34 cellular contexts compared by ENCODE assay signal in the genomic region with DNA sequence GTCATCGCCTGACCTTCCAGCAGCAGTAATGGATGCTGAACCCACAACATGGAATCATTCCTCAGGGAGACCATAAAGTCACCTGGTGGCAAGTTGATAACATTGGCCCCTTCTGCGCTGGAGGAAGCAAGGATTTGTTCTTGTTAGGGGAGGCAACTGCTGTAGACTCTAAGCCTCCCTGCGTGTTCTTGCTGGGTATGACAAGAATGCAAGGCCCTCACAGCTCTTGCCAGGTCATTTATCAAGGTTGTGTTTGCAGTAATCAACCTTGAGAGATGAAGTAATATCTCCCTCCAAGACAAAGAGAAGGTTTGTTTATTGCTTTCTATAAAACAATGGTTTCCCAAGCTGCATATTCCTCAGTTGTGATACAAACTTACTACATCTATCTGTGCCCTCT.
"Had no signal": no experiment of that assay in that cellular context is flagged by ENCODE, and none has a peak within 500 bp of the region (broad histone marks: within the 10 kb centered on the region; RNA-seq: fewer than 3 reads in every experiment).

No MANE protein-coding gene starts in this region.

- H3K4me1 ChIP-seq: breast epithelium had no signal

- H3K27me3 ChIP-seq: breast epithelium, cardiac muscle cell had no signal

- DNase-seq: activated CD4-positive, alpha-beta memory T cell treated with anti-CD3 and anti-CD28 coated beads for 36 hours; activated CD4-positive, alpha-beta T cell treated with anti-CD3 and anti-CD28 coated beads for 36 hours; activated CD4-positive, alpha-beta T cell treated with anti-CD3 and anti-CD28 coated beads, Interleukin-2, amount 10 ng/mL, durations not matched to agents 24 days and 14 days; activated CD4-positive, CD25-positive, alpha-beta regulatory T cell; activated CD4-positive, CD25-positive, alpha-beta regulatory T cell treated with anti-CD3 and anti-CD28 coated beads, Interleukin-2, amount 50 U/mL, for 72 hours; activated CD8-positive, alpha-beta memory T cell treated with anti-CD3 and anti-CD28 coated beads, Interleukin-2, amount 10 ng/mL, durations not matched to agents 7 days and 5 days; activated CD8-positive, alpha-beta memory T cell treated with anti-CD3 and anti-CD28 coated beads, Interleukin-2, amount 50 U/mL, for 4 hours; activated CD8-positive, alpha-beta T cell treated with anti-CD3 and anti-CD28 coated beads, Interleukin-2, amount 10 ng/mL, durations not matched to agents 7 days and 5 days; activated effector memory CD4-positive, alpha-beta T cell treated with anti-CD3 and anti-CD28 coated beads, Interleukin-2, amount 50 U/mL, for 16 hours; activated naive CD4-positive, alpha-beta T cell treated with anti-CD3 and anti-CD28 coated beads, Interleukin-2, amount 10 ng/mL, durations not matched to agents 7 days and 5 days; activated T-cell treated with anti-CD3 and anti-CD28 coated beads, Interleukin-2, amount 50 U/mL, for 1 hour; activated T-cell treated with anti-CD3 and anti-CD28 coated beads, Interleukin-2, amount 50 U/mL, for 48 hours; amygdala; aorta; central memory CD4-positive, alpha-beta T cell; cerebellar nuclear complex; dorsolateral prefrontal cortex; effector memory CD4-positive, alpha-beta T cell; endodermal cell; foreskin melanocyte; T-helper 1 cell; T-helper 17 cell; T1000 had no signal

- H3K27me3 Mint-ChIP-seq: brain had no signal

- H3K9me3 Mint-ChIP-seq: activated CD4-positive, alpha-beta memory T cell treated with anti-CD3 and anti-CD28 coated beads for 36 hours; activated CD4-positive, alpha-beta T cell treated with anti-CD3 and anti-CD28 coated beads, Interleukin-2, amount 10 ng/mL, durations not matched to agents 24 days and 14 days; activated naive CD4-positive, alpha-beta T cell treated with anti-CD3 and anti-CD28 coated beads, Interleukin-2, amount 10 ng/mL, durations not matched to agents 7 days and 5 days; activated naive CD4-positive, alpha-beta T cell treated with anti-CD3 and anti-CD28 coated beads, Interleukin-2, amount 50 U/mL, for 72 hours; activated T-helper 1 cell treated with anti-CD3 and anti-CD28 coated beads, Interleukin-12 subunit alpha, Interleukin-12 subunit beta, Interleukin-2, Interleukin-4 antibody, amounts not matched to agents 30 ng/mL and 10 ng/mL and 1 ng/mL, durations not matched to agents 14 hours and 24 hours and 36 hours; activated T-helper 2 cell treated with anti-CD3 and anti-CD28 coated beads, Interferon-gamma antibody, Interleukin-2, Interleukin-4, amounts not matched to agents 10 μg/mL and 5 μg/mL and 100 μg/mL, durations not matched to agents 14 hours and 24 hours and 36 hours; brain; dendritic cell treated with granulocyte-macrophage colony-stimulating factor and Interleukin-4, amounts not matched to agents 40 ng/mL and 50 ng/mL, for 4 days; endodermal cell; T-helper 2 cell treated with Interferon-gamma antibody and Interleukin-4, amounts not matched to agents 5 μg/mL and 100 μg/mL, for 36 hours had no signal

- H3K36me3 Mint-ChIP-seq: activated CD4-positive, alpha-beta memory T cell treated with anti-CD3 and anti-CD28 coated beads for 36 hours; activated CD8-positive, alpha-beta memory T cell treated with anti-CD3 and anti-CD28 coated beads, Interleukin-2, amount 10 ng/mL, durations not matched to agents 7 days and 5 days; activated naive CD4-positive, alpha-beta T cell treated with anti-CD3 and anti-CD28 coated beads, Interleukin-2, amount 10 ng/mL, durations not matched to agents 7 days and 5 days; activated naive CD4-positive, alpha-beta T cell treated with anti-CD3 and anti-CD28 coated beads, Interleukin-2, amount 50 U/mL, for 72 hours; brain had no signal

- H3K27ac Mint-ChIP-seq: activated CD4-positive, alpha-beta memory T cell treated with anti-CD3 and anti-CD28 coated beads for 36 hours; activated CD4-positive, alpha-beta T cell treated with anti-CD3 and anti-CD28 coated beads for 36 hours; activated CD4-positive, alpha-beta T cell treated with anti-CD3 and anti-CD28 coated beads, Interleukin-2, amount 10 ng/mL, durations not matched to agents 24 days and 14 days; activated CD8-positive, alpha-beta memory T cell treated with anti-CD3 and anti-CD28 coated beads, Interleukin-2, amount 10 ng/mL, durations not matched to agents 7 days and 5 days; activated CD8-positive, alpha-beta T cell treated with anti-CD3 and anti-CD28 coated beads, Interleukin-2, amount 10 ng/mL, durations not matched to agents 7 days and 5 days; activated naive CD4-positive, alpha-beta T cell treated with anti-CD3 and anti-CD28 coated beads, Interleukin-2, amount 10 ng/mL, durations not matched to agents 7 days and 5 days; activated naive CD4-positive, alpha-beta T cell treated with anti-CD3 and anti-CD28 coated beads, Interleukin-2, amount 50 U/mL, for 72 hours; activated T-helper 1 cell treated with anti-CD3 and anti-CD28 coated beads, Interleukin-12 subunit alpha, Interleukin-12 subunit beta, Interleukin-2, Interleukin-4 antibody, amounts not matched to agents 30 ng/mL and 10 ng/mL and 1 ng/mL, durations not matched to agents 14 hours and 24 hours and 36 hours; activated T-helper 2 cell treated with anti-CD3 and anti-CD28 coated beads, Interferon-gamma antibody, Interleukin-2, Interleukin-4, amounts not matched to agents 10 μg/mL and 5 μg/mL and 100 μg/mL, durations not matched to agents 14 hours and 24 hours and 36 hours; brain; dendritic cell treated with granulocyte-macrophage colony-stimulating factor and Interleukin-4, amounts not matched to agents 40 ng/mL and 50 ng/mL, for 4 days; endodermal cell; T-helper 17 cell; T-helper 2 cell treated with Interferon-gamma antibody and Interleukin-4, amounts not matched to agents 5 μg/mL and 100 μg/mL, for 36 hours had no signal

- H3K27ac ChIP-seq: breast epithelium, cardiac muscle cell, coronary artery, dorsolateral prefrontal cortex had no signal

- H3K4me1 Mint-ChIP-seq: activated CD4-positive, alpha-beta T cell treated with anti-CD3 and anti-CD28 coated beads for 36 hours; activated CD4-positive, alpha-beta T cell treated with anti-CD3 and anti-CD28 coated beads, Interleukin-2, amount 10 ng/mL, durations not matched to agents 24 days and 14 days; activated naive CD4-positive, alpha-beta T cell treated with anti-CD3 and anti-CD28 coated beads, Interleukin-2, amount 10 ng/mL, durations not matched to agents 7 days and 5 days; brain; T-helper 17 cell had no signal

- H3K36me3 ChIP-seq: breast epithelium, cardiac muscle cell had no signal

- H3K9me3 ChIP-seq: breast epithelium had no signal

- H3K4me3 Mint-ChIP-seq: activated CD4-positive, alpha-beta memory T cell treated with anti-CD3 and anti-CD28 coated beads for 36 hours; activated CD4-positive, alpha-beta T cell treated with anti-CD3 and anti-CD28 coated beads for 36 hours; activated CD4-positive, alpha-beta T cell treated with anti-CD3 and anti-CD28 coated beads, Interleukin-2, amount 10 ng/mL, durations not matched to agents 24 days and 14 days; activated CD8-positive, alpha-beta memory T cell treated with anti-CD3 and anti-CD28 coated beads, Interleukin-2, amount 10 ng/mL, durations not matched to agents 7 days and 5 days; activated CD8-positive, alpha-beta T cell treated with anti-CD3 and anti-CD28 coated beads, Interleukin-2, amount 10 ng/mL, durations not matched to agents 7 days and 5 days; activated naive CD4-positive, alpha-beta T cell treated with anti-CD3 and anti-CD28 coated beads, Interleukin-2, amount 10 ng/mL, durations not matched to agents 7 days and 5 days; activated T-helper 1 cell treated with anti-CD3 and anti-CD28 coated beads, Interleukin-12 subunit alpha, Interleukin-12 subunit beta, Interleukin-2, Interleukin-4 antibody, amounts not matched to agents 30 ng/mL and 10 ng/mL and 1 ng/mL, durations not matched to agents 14 hours and 24 hours and 36 hours; brain; dendritic cell treated with granulocyte-macrophage colony-stimulating factor and Interleukin-4, amounts not matched to agents 40 ng/mL and 50 ng/mL, for 4 days; endodermal cell; T-helper 17 cell; T-helper 2 cell treated with Interferon-gamma antibody and Interleukin-4, amounts not matched to agents 5 μg/mL and 100 μg/mL, for 36 hours had no signal

- H3K4me3 ChIP-seq: breast epithelium, cardiac muscle cell, coronary artery, dorsolateral prefrontal cortex had no signal

- ATAC-seq: activated CD4-positive, alpha-beta T cell treated with anti-CD3 and anti-CD28 coated beads for 36 hours; activated CD8-positive, alpha-beta memory T cell treated with anti-CD3 and anti-CD28 coated beads, Interleukin-2, amount 10 ng/mL, durations not matched to agents 7 days and 5 days; activated CD8-positive, alpha-beta T cell treated with anti-CD3 and anti-CD28 coated beads, Interleukin-2, amount 10 ng/mL, durations not matched to agents 7 days and 5 days; activated naive CD4-positive, alpha-beta T cell treated with anti-CD3 and anti-CD28 coated beads, Interleukin-2, amount 50 U/mL, for 72 hours; esophagus mucosa; SK-N-SH treated with all-trans-retinoic acid at 6 μM for 48 hours; T-helper 17 cell had no signal
